ENCODE assay signal across 1 cellular context in genomic region chr6:149565539-149566371, GRCh38.
TF ChIP-seq lines count a peak whose summit lies in the region.

No MANE protein-coding gene starts in this region.

TF ChIP-seq in K562, 482 proteins besides CTCF, POLR2A, EP300 and RAD21 (continued from another document and continues in another):
- TF ChIP-seq ZNF280A (IDR thresholded peaks at IDR 0.05; ENCODE audit: low read depth, partially characterized antibody), result no peak
- TF ChIP-seq HDAC6 (IDR thresholded peaks at IDR 0.05; ENCODE audit: low read depth, low read length), result no peak
- TF ChIP-seq BACH1 (tag; IDR thresholded peaks at IDR 0.05), result no peak
- no peak for TF ChIP-seq NFXL1 (CRISPR knock-in tag; IDR thresholded peaks at IDR 0.05)
- TF ChIP-seq ZKSCAN1 (IDR thresholded peaks at IDR 0.05; ENCODE audit: low read depth, low read length), result no peak
- TF ChIP-seq POLR3G (IDR thresholded peaks at IDR 0.05; ENCODE audit: extremely low read depth, insufficient read length, insufficient replicate concordance), result no peak
- TF ChIP-seq HNRNPK (IDR thresholded peaks at IDR 0.05; ENCODE audit: low read depth, low read length, poor library complexity, severe bottlenecking), result no peak
- no peak for TF ChIP-seq BCLAF1 (IDR thresholded peaks at IDR 0.05; ENCODE audit: borderline replicate concordance in 1 of 2, control insufficient read depth in 1 of 2, low read depth in 2 of 2, low read length in 1 of 2)
- 0 out of 4 replicates have a peak, but pooled peaks of 1 of the 2 experiments have one; percentile 46 for TF ChIP-seq UBTF (IDR thresholded peaks at IDR 0.05; ENCODE audit: borderline replicate concordance in 1 of 2, low read depth in 2 of 2, low read length in 2 of 2)
- no peak for TF ChIP-seq MEF2D (tag; conservative IDR thresholded peaks at IDR 0.05; ENCODE audit: low read depth)
- TF ChIP-seq USF1 (CRISPR knock-in tag; IDR thresholded peaks at IDR 0.05), result no peak
- no peak for TF ChIP-seq ZNF134 (CRISPR knock-in tag; conservative IDR thresholded peaks at IDR 0.05)
- TF ChIP-seq ZBTB40 (IDR thresholded peaks at IDR 0.05), result no peak; the same call in 1 of the 2 replicates
- no peak for TF ChIP-seq ZBTB40 (CRISPR knock-in tag; IDR thresholded peaks at IDR 0.05)
- no peak for TF ChIP-seq MAFK (IDR thresholded peaks at IDR 0.05; ENCODE audit: low read length)
- no peak for TF ChIP-seq ILF3 (IDR thresholded peaks at IDR 0.05; ENCODE audit: borderline replicate concordance)
- no peak for TF ChIP-seq NR0B1 (IDR thresholded peaks at IDR 0.05; ENCODE audit: partially characterized antibody)
- TF ChIP-seq ZNF174 (CRISPR knock-in tag; IDR thresholded peaks at IDR 0.05), result no peak
- TF ChIP-seq ETS2 (tag; IDR thresholded peaks at IDR 0.05; ENCODE audit: borderline replicate concordance, poor library complexity, severe bottlenecking), result no peak
- TF ChIP-seq CBFA2T3 (IDR thresholded peaks at IDR 0.05), result peak; percentile 61
- TF ChIP-seq HDAC1 (IDR thresholded peaks at IDR 0.05), result peak; percentile 56 to 88; a peak in 3 of 4 replicates
- no peak for TF ChIP-seq ILK (tag; IDR thresholded peaks at IDR 0.05; ENCODE audit: borderline replicate concordance, low read depth)
- TF ChIP-seq ETV5 (CRISPR knock-in tag; IDR thresholded peaks at IDR 0.05; ENCODE audit: low read depth), result peak; percentile 39; the same call in 1 of the 2 replicates
- no peak for TF ChIP-seq MBD1 (CRISPR knock-in tag; IDR thresholded peaks at IDR 0.05)
- TF ChIP-seq BRCA1 (IDR thresholded peaks at IDR 0.05), result no peak
- no peak for TF ChIP-seq BRCA1 (CRISPR knock-in tag; IDR thresholded peaks at IDR 0.05)
- TF ChIP-seq CXXC5 (CRISPR knock-in tag; IDR thresholded peaks at IDR 0.05), result peak; percentile 47; the same call in 1 of the 2 replicates
- no peak for TF ChIP-seq HOXB6 (CRISPR knock-in tag; IDR thresholded peaks at IDR 0.05; ENCODE audit: borderline replicate concordance)
- no peak for TF ChIP-seq ADNP (tag; IDR thresholded peaks at IDR 0.05)
- no peak for TF ChIP-seq TSC22D4 (tag; IDR thresholded peaks at IDR 0.05)
- TF ChIP-seq PTRF (tag; IDR thresholded peaks at IDR 0.05), result no peak
- TF ChIP-seq GTF2F1 (IDR thresholded peaks at IDR 0.05; ENCODE audit: low read depth, low read length), result no peak
- no peak for TF ChIP-seq TBP (optimal IDR thresholded peaks at IDR 0.05; ENCODE audit: low read depth, low read length)
- TF ChIP-seq MAX (CRISPR knock-in tag; IDR thresholded peaks at IDR 0.05), result peak; percentile 86
